ENCODE assay signal across 8 cellular contexts in the genomic region with DNA sequence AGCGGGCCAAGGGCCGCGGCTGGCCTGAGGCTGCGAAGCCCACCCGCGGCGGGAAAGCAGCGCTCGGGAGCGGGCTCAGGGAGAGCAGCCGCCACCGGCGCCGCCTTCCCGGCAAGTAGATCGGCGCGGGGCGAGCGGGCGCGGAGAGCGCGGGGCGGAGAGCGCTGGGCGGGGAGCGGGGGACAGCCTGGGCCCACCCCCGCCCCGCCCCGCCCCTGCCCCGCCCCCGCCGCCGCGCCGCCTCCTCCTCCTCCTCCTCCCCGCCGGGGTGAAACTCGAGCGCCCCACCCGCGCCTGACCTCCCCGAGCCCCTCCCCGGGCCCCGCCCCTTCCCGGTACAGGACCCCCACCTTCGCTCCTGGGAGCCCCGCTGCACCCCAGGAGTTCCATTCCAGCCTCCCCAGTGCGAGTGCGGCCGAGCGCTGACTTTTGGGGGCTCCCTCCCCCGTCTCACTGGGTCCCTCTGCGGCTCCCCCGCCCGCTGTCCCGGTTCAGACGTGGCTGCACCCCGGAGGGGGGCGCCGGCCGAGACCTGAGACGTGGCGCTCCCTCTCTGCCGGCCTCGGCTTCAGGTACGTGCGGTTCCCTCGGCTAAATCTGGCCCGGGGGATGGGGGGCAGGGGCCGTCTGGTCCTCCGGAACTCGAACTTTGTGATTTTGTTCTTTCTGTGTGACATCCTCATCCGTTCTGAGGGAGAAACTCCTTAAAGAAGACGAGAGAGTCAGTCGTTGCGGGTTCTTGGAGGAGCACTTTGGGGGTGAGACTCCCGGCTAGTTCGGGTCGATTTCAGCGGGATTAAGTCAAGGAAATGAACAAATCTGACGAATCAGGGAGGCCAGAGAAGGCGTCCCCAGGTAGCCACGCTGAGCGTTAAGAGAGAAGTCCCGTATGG. TPM values are rescaled to one million over a fixed set of nuclear protein-coding genes. Genes with fewer than 3 reads are reported as not detected.
DNase-seq lines count a peak whose midpoint lies in the region.

A gene with protein sequence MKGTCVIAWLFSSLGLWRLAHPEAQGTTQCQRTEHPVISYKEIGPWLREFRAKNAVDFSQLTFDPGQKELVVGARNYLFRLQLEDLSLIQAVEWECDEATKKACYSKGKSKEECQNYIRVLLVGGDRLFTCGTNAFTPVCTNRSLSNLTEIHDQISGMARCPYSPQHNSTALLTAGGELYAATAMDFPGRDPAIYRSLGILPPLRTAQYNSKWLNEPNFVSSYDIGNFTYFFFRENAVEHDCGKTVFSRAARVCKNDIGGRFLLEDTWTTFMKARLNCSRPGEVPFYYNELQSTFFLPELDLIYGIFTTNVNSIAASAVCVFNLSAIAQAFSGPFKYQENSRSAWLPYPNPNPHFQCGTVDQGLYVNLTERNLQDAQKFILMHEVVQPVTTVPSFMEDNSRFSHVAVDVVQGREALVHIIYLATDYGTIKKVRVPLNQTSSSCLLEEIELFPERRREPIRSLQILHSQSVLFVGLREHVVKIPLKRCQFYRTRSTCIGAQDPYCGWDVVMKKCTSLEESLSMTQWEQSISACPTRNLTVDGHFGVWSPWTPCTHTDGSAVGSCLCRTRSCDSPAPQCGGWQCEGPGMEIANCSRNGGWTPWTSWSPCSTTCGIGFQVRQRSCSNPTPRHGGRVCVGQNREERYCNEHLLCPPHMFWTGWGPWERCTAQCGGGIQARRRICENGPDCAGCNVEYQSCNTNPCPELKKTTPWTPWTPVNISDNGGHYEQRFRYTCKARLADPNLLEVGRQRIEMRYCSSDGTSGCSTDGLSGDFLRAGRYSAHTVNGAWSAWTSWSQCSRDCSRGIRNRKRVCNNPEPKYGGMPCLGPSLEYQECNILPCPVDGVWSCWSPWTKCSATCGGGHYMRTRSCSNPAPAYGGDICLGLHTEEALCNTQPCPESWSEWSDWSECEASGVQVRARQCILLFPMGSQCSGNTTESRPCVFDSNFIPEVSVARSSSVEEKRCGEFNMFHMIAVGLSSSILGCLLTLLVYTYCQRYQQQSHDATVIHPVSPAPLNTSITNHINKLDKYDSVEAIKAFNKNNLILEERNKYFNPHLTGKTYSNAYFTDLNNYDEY (minus strand): TSS at position 117 of the 893 bp plus-strand sequence. CDS start 166,129 bp downstream, outside the sequence.

- H3K4me1 ChIP-seq in HUES48 (ENCODE audit: control insufficient read depth, insufficient read depth, low read length) = peaks cover 14% of the 10 kb centered on the region
- H3K4me1 ChIP-seq in neuronal stem cell (ENCODE audit: control insufficient read depth in 2 of 2, insufficient read depth in 1 of 2, low read depth in 1 of 2, low read length in 2 of 2) = peaks cover 6 to 9% of the 10 kb centered on the region in 2 donors

- H2BK5ac ChIP-seq in neuronal stem cell (ENCODE audit: low read length) = peak within 1 kb of the TSS; percentile 96

- peak within 1 kb of the TSS; percentile 89 for H2BK15ac ChIP-seq in neuronal stem cell (ENCODE audit: low read length)

- H3K79me1 ChIP-seq in neuronal stem cell (ENCODE audit: low read depth, low read length) = peaks cover 8% of the 10 kb centered on the region

- peak within 1 kb of the TSS; percentile 91 for H2BK12ac ChIP-seq in neuronal stem cell (ENCODE audit: low read length)

- intact Hi-C loops in head of caudate nucleus (cut with DNase I) = no loop called here

- WGBS in neuronal stem cell (ENCODE audit: extremely low coverage in 2 of 2, insufficient read length in 2 of 2, insufficient replicate concordance in 1 of 2), 2 donors = no CpG with 5 or more reads among the region's 87 CpGs

- H3K27ac ChIP-seq in HUES48 (ENCODE audit: low read depth, low read length) (no peak within 1 kb of the TSS), neuronal stem cell (replicated peaks; ENCODE audit: low read length) (peak within 1 kb of the TSS; percentile 45)

- peak within 1 kb of the TSS; percentile 83 for H2BK120ac ChIP-seq in neuronal stem cell (ENCODE audit: low read depth, low read length)

- H3K4me3 ChIP-seq in HUES48 (ENCODE audit: low read depth, low read length) = peak within 1 kb of the TSS; percentile 96
- peak within 1 kb of the TSS; percentile 55 to 99 for H3K4me3 ChIP-seq in neuronal stem cell (ENCODE audit: low read length in 2 of 2)

- peak within 1 kb of the TSS; percentile 95 for H3K23ac ChIP-seq in neuronal stem cell (ENCODE audit: low read depth, low read length, poor library complexity)

- H3K4ac ChIP-seq in neuronal stem cell (ENCODE audit: low read length) = peak within 1 kb of the TSS; percentile 80

- peaks cover 6% of the 10 kb centered on the region; the same call in 1 of the 2 replicates for H3K27me3 ChIP-seq in HUES48 (ENCODE audit: control insufficient read depth, insufficient read depth, low read length)
- peaks cover 0 to 25% (median 0%) of the 10 kb centered on the region in 3 experiments for H3K27me3 ChIP-seq in neuronal stem cell (ENCODE audit: control insufficient read depth in 3 of 3, insufficient read depth in 3 of 3, low read depth in 1 of 3, low read length in 3 of 3)

- peak within 1 kb of the TSS; percentile 91 for H2AFZ ChIP-seq in neuronal stem cell (ENCODE audit: low read length)

- H4K91ac ChIP-seq in neuronal stem cell (ENCODE audit: low read depth, low read length, poor library complexity) = peak within 1 kb of the TSS; percentile 79

- peak within 1 kb of the TSS; percentile 99 for H3K18ac ChIP-seq in neuronal stem cell (ENCODE audit: low read length)

- H3K36me3 ChIP-seq in HUES48 (ENCODE audit: control insufficient read depth, insufficient read depth, low read length) (peaks cover 26% of the 10 kb centered on the region), neuronal stem cell (replicated peaks in 1 of 2; ENCODE audit: control insufficient read depth in 2 of 2, insufficient read depth in 2 of 2, low read length in 2 of 2) (peaks cover 0 to 8% of the 10 kb centered on the region in 2 donors)

- H4K8ac ChIP-seq in neuronal stem cell (ENCODE audit: low read depth, low read length) = peak within 1 kb of the TSS; percentile 27

- peak within 1 kb of the TSS; percentile 100 for H3K14ac ChIP-seq in neuronal stem cell (ENCODE audit: low read length)

- H2AK5ac ChIP-seq in neuronal stem cell (ENCODE audit: low read depth, low read length) = peak within 1 kb of the TSS; percentile 95

- DNase-seq in ELR (ENCODE audit: low read depth) (peak; percentile 80), head of caudate nucleus (peak; percentile 5 to 85 (median 72)), neuronal stem cell (ENCODE audit: low spot score) (peak; percentile 73), cerebellar nuclear complex (lab: John Stamatoyannopoulos, UW) (no peak)
- peak; percentile 11 for DNase-seq in activated naive CD4-positive, alpha-beta T cell treated with anti-CD3 and anti-CD28 coated beads, Interleukin-2, amount 50 U/mL, for 16 hours
- no peak for DNase-seq in activated CD8-positive, alpha-beta memory T cell treated with anti-CD3 and anti-CD28 coated beads for 24 hours
- DNase-seq in NK-92 treated with Interleukin-12 subunit alpha and Interleukin-12 subunit beta, amount 100 ng/mL, for 24 hours (lab: John Stamatoyannopoulos, UW) = no peak

- H3K9ac ChIP-seq in HUES48 (ENCODE audit: low read depth, low read length) (peak within 1 kb of the TSS; percentile 86), neuronal stem cell (ENCODE audit: low read depth, low read length, poor library complexity) (peak within 1 kb of the TSS; percentile 98)

- no peaks in the 10 kb centered on the region for H3K9me3 ChIP-seq in HUES48 (ENCODE audit: control insufficient read depth, insufficient read depth, low read length)
- no peaks in the 10 kb centered on the region for H3K9me3 ChIP-seq in neuronal stem cell (replicated peaks in 1 of 2; ENCODE audit: control insufficient read depth in 2 of 2, insufficient read depth in 1 of 2, low read depth in 1 of 2, low read length in 2 of 2)

- peak within 1 kb of the TSS; percentile 87 for H3K4me2 ChIP-seq in neuronal stem cell (ENCODE audit: insufficient read depth, low read length, poor library complexity, severe bottlenecking)

RNA-seq across cellular contexts. Expression of the gene that starts here (rescaled TPM):
- 24.5 TPM for polyA plus RNA-seq in neuronal stem cell (2013, experiment 1 of 2)
- polyA plus RNA-seq in neuronal stem cell (2013, experiment 2 of 2) = 26.5 TPM

Comparison
In these comparisons a context has a peak if more than half of its experiments do, and no peak if none do; other contexts are left out.
1. DNase-seq: peak in ELR (single experiment), activated naive CD4-positive, alpha-beta T cell treated with anti-CD3 and anti-CD28 coated beads, Interleukin-2, amount 50 U/mL, for 16 hours (single experiment), head of caudate nucleus (42 of 42) and neuronal stem cell (single experiment); none in cerebellar nuclear complex (0 of 2), activated CD8-positive, alpha-beta memory T cell treated with anti-CD3 and anti-CD28 coated beads for 24 hours (single experiment) and NK-92 treated with Interleukin-12 subunit alpha and Interleukin-12 subunit beta, amount 100 ng/mL, for 24 hours (single experiment).